ENCODE assay signal across 8 cellular contexts in genomic region chr20:36050436-36051317, GRCh38.
DNase-seq lines count a peak whose midpoint lies in the region; ATAC-seq and TF ChIP-seq lines count a peak whose summit lies in the region.

No MANE protein-coding gene starts in this region.

- H2AFZ ChIP-seq in mammary epithelial cell (ENCODE audit: low read depth, low read length) (peak overlapping the region; percentile 85), smooth muscle cell (ENCODE audit: low read depth) (peak overlapping the region; percentile 88)

- peak overlapping the region; percentile 88 for H3K4me3 ChIP-seq in A673 (ENCODE audit: low read depth, low read length, poor library complexity, severe bottlenecking)
- peak overlapping the region; percentile 92 for H3K4me3 ChIP-seq in WI38 (ENCODE audit: low read depth, low read length)
- peak overlapping the region; percentile 74 to 93 (median 86) for H3K4me3 ChIP-seq in mammary epithelial cell (replicated peaks in 1 of 3; ENCODE audit: insufficient read depth in 1 of 3, low read depth in 2 of 3, low read length in 3 of 3)
- H3K4me3 ChIP-seq in smooth muscle cell = peak overlapping the region; percentile 100

- H3K4me2 ChIP-seq in mammary epithelial cell (ENCODE audit: insufficient read depth, low read depth, low read length) (peak overlapping the region; percentile 59), smooth muscle cell (peak overlapping the region; percentile 85)

- BruUV-seq in A673 (replicated peaks; lab: Mats Ljungman, UMichigan) = no TSS peak
- no TSS peak for BruUV-seq in mammary epithelial cell (replicated peaks; lab: Mats Ljungman, UMichigan)

- peak; percentile 84 for ATAC-seq in GM18868 (IDR thresholded peaks at IDR 0.05; ENCODE audit: unreplicated experiment)
- peak; percentile 90 for ATAC-seq in HG03135 (IDR thresholded peaks at IDR 0.05; ENCODE audit: unreplicated experiment)

- peaks cover 55% of the 10 kb centered on the region in 2 donors for H3K4me1 Mint-ChIP-seq in immature natural killer cell

- H3K9ac ChIP-seq in mammary epithelial cell (ENCODE audit: insufficient read depth, low read length) = peak overlapping the region; percentile 82
- H3K9ac ChIP-seq in smooth muscle cell (ENCODE audit: low read depth) = peak overlapping the region; percentile 99

- intact Hi-C loops in A673 (cut with micrococcal nuclease; ENCODE audit: unreplicated experiment) (no loop called here), mammary epithelial cell (cut with micrococcal nuclease) (loop anchor here (1.0 to 2.0 kb wide), 3 partner anchors 14 to 88 kb away; no protein-coding TSS in a partner anchor)

- H3K9me3 ChIP-seq in A673 (ENCODE audit: low read depth, low read length, poor library complexity, severe bottlenecking) (no peaks in the 10 kb centered on the region), mammary epithelial cell (replicated peaks; ENCODE audit: insufficient read depth, low read length) (no peaks in the 10 kb centered on the region), smooth muscle cell (replicated peaks; ENCODE audit: low read depth) (no peaks in the 10 kb centered on the region)

- dilution Hi-C loops in mammary epithelial cell (cut with HindIII; ENCODE audit: low sequenced_read_pairs) = loop anchor here (5.0 kb wide), 1 partner anchor 37 kb away; no protein-coding TSS in a partner anchor

- H3F3A ChIP-seq in smooth muscle cell (ENCODE audit: low read depth) = peaks cover 17% of the 10 kb centered on the region

- in situ Hi-C loops in mammary epithelial cell (cut with MboI; ENCODE audit: low sequenced_read_pairs in 2 of 2) = no loop called here

- DNase-seq in A673 (ENCODE audit: low spot score) (peak; percentile 94), NCI-H2196 (lab: John Stamatoyannopoulos, UW; ENCODE audit: unreplicated experiment) (peak; percentile 96), mammary epithelial cell (peak; percentile 76), immature natural killer cell (peak; percentile 80 to 83 (median 83)), smooth muscle cell (lab: John Stamatoyannopoulos, UW; ENCODE audit: unreplicated experiment) (peak; percentile 24)

- peaks cover 6% of the 10 kb centered on the region for H3K4me1 ChIP-seq in A673 (ENCODE audit: insufficient read depth, low read length, poor library complexity, severe bottlenecking)
- peaks cover 15% of the 10 kb centered on the region for H3K4me1 ChIP-seq in mammary epithelial cell (ENCODE audit: insufficient read depth, low read length)
- H3K4me1 ChIP-seq in smooth muscle cell (ENCODE audit: low read depth) = peaks cover 10% of the 10 kb centered on the region

- peak overlapping the region; percentile 75 to 93 (median 88) for H3K27ac Mint-ChIP-seq in immature natural killer cell

- H3K36me3 ChIP-seq in A673 (ENCODE audit: insufficient read depth, low read length, poor library complexity, severe bottlenecking) (no peaks in the 10 kb centered on the region), mammary epithelial cell (ENCODE audit: insufficient read depth, low read length) (peaks cover 3% of the 10 kb centered on the region), smooth muscle cell (ENCODE audit: low read depth) (no peaks in the 10 kb centered on the region)

- peaks cover 4 to 8% (median 7%) of the 10 kb centered on the region in 3 donors for H3K27me3 Mint-ChIP-seq in immature natural killer cell (ENCODE audit: low read depth in 3 of 3)

- peaks cover 51% of the 10 kb centered on the region for H3K79me2 ChIP-seq in mammary epithelial cell (ENCODE audit: insufficient read depth, low read length)
- H3K79me2 ChIP-seq in smooth muscle cell (ENCODE audit: low read depth) = peaks cover 49% of the 10 kb centered on the region

- TF ChIP-seq CTCF in A673 (conservative IDR thresholded peaks at IDR 0.05; ENCODE audit: low read depth, low read length) (no peak), WI38 (IDR thresholded peaks at IDR 0.05; ENCODE audit: low read depth, low read length) (no peak), mammary epithelial cell (conservative IDR thresholded peaks at IDR 0.05 in 1 of 2, IDR thresholded peaks at IDR 0.05 in 1 of 2; ENCODE audit: extremely low read depth in 1 of 2, insufficient read depth in 1 of 2, low read depth in 1 of 2, low read length in 2 of 2) (no peak), smooth muscle cell (IDR thresholded peaks at IDR 0.05; ENCODE audit: borderline replicate concordance, insufficient read depth, poor library complexity, severe bottlenecking) (no peak)

- POLR2A ChIA-PET in A673 (lab: Charles Lee; ENCODE audit: low non-redundant PET) = no interaction called here

- no peaks in the 10 kb centered on the region for H3K27me3 ChIP-seq in A673 (replicated peaks; ENCODE audit: insufficient read depth, low read depth, low read length, poor library complexity)
- H3K27me3 ChIP-seq in mammary epithelial cell (ENCODE audit: insufficient read depth, low read length) = no peaks in the 10 kb centered on the region
- H3K27me3 ChIP-seq in smooth muscle cell (ENCODE audit: low read depth) = peaks cover 4% of the 10 kb centered on the region

- H4K20me1 ChIP-seq in mammary epithelial cell (ENCODE audit: insufficient read depth, low read length) (peaks cover 8% of the 10 kb centered on the region), smooth muscle cell (ENCODE audit: low read depth) (peaks cover 46% of the 10 kb centered on the region)

- peaks cover 0 to 6% (median 3%) of the 10 kb centered on the region in 3 donors for H3K36me3 Mint-ChIP-seq in immature natural killer cell

- H3K27ac ChIP-seq in A673 (ENCODE audit: low read depth, low read length, poor library complexity, severe bottlenecking) (peak overlapping the region; percentile 98), mammary epithelial cell (ENCODE audit: insufficient read depth, low read depth, low read length) (peak overlapping the region; percentile 87), smooth muscle cell (ENCODE audit: low read depth) (peak overlapping the region; percentile 98)

- no peaks in the 10 kb centered on the region for H3K9me3 Mint-ChIP-seq in immature natural killer cell

- CTCF ChIA-PET in A673 (lab: Charles Lee) (no interaction called here), mammary epithelial cell (lab: Charles Lee; ENCODE audit: low non-redundant PET) (interaction anchor here (0.6 kb wide), 1 partner anchor 787 kb away, joined by 24 read pairs; no protein-coding TSS in a partner anchor)

- peak overlapping the region; percentile 86 to 100 (median 92) for H3K4me3 Mint-ChIP-seq in immature natural killer cell

- WGBS in mammary epithelial cell (ENCODE audit: low coverage, missing lambda C conversion rate) = 0% methylated on average over 18 of the region's 75 CpGs
- 19% methylated on average over 69 of the region's 75 CpGs for WGBS in smooth muscle cell (ENCODE audit: low lambda C conversion rate)

Comparison
In these comparisons a context has a peak if more than half of its experiments do, and no peak if none do; other contexts are left out.
1. Peak in every context shown above with its lines: DNase-seq, ATAC-seq, H3K4me3 ChIP-seq and H3K27ac ChIP-seq.
2. DNase-seq: peak in every context shown above with its lines; median percentile 96 in NCI-H2196; 94 in A673; 83 in immature natural killer cell; 76 in mammary epithelial cell; 24 in smooth muscle cell.